ENCODE assay signal across 1 cellular context in genomic region chr3:178048768-178049167, GRCh38.
TF ChIP-seq lines count a peak whose summit lies in the region.

No MANE protein-coding gene starts in this region.

TF ChIP-seq in K562, 482 proteins besides CTCF, POLR2A, EP300 and RAD21 (continued from another document and continues in another):
- TF ChIP-seq, protein P1, sequence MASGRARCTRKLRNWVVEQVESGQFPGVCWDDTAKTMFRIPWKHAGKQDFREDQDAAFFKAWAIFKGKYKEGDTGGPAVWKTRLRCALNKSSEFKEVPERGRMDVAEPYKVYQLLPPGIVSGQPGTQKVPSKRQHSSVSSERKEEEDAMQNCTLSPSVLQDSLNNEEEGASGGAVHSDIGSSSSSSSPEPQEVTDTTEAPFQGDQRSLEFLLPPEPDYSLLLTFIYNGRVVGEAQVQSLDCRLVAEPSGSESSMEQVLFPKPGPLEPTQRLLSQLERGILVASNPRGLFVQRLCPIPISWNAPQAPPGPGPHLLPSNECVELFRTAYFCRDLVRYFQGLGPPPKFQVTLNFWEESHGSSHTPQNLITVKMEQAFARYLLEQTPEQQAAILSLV (tag; IDR thresholded peaks at IDR 0.05): no peak
- TF ChIP-seq DEAF1 (CRISPR knock-in tag; IDR thresholded peaks at IDR 0.05): peak; percentile 35
- peak in 1 of 2 experiments; percentile 41; a peak in 1 of 4 replicates for TF ChIP-seq MAZ (CRISPR knock-in tag; conservative IDR thresholded peaks at IDR 0.05 in 1 of 2, IDR thresholded peaks at IDR 0.05 in 1 of 2)
- TF ChIP-seq ILF3 (IDR thresholded peaks at IDR 0.05; ENCODE audit: borderline replicate concordance): no peak
- TF ChIP-seq MIER1 (IDR thresholded peaks at IDR 0.05; ENCODE audit: low read depth): no peak
- no peak for TF ChIP-seq RBM15 (IDR thresholded peaks at IDR 0.05; ENCODE audit: insufficient read depth, low read length)
- peak; percentile 54; the same call in 1 of the 2 replicates for TF ChIP-seq RBFOX2 (IDR thresholded peaks at IDR 0.05; ENCODE audit: low read depth, low read length)
- no peak for TF ChIP-seq SPI1 (IDR thresholded peaks at IDR 0.05; ENCODE audit: borderline replicate concordance, low read depth, low read length)
- TF ChIP-seq ZFP30 (CRISPR knock-in tag; IDR thresholded peaks at IDR 0.05; ENCODE audit: borderline replicate concordance): no peak
- TF ChIP-seq RBBP5 (IDR thresholded peaks at IDR 0.05; ENCODE audit: borderline replicate concordance, insufficient read depth, low read length, poor library complexity, severe bottlenecking): no peak
- TF ChIP-seq, protein P2, sequence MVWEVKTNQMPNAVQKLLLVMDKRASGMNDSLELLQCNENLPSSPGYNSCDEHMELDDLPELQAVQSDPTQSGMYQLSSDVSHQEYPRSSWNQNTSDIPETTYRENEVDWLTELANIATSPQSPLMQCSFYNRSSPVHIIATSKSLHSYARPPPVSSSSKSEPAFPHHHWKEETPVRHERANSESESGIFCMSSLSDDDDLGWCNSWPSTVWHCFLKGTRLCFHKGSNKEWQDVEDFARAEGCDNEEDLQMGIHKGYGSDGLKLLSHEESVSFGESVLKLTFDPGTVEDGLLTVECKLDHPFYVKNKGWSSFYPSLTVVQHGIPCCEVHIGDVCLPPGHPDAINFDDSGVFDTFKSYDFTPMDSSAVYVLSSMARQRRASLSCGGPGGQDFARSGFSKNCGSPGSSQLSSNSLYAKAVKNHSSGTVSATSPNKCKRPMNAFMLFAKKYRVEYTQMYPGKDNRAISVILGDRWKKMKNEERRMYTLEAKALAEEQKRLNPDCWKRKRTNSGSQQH (CRISPR knock-in tag; IDR thresholded peaks at IDR 0.05): no peak
- no peak for TF ChIP-seq ZKSCAN8 (CRISPR knock-in tag; IDR thresholded peaks at IDR 0.05)
- TF ChIP-seq EP400 (IDR thresholded peaks at IDR 0.05): no peak
- TF ChIP-seq PHB2 (IDR thresholded peaks at IDR 0.05; ENCODE audit: low read depth): no peak
- peak; percentile 98 for TF ChIP-seq ATF7 (IDR thresholded peaks at IDR 0.05)
- TF ChIP-seq, protein P3, sequence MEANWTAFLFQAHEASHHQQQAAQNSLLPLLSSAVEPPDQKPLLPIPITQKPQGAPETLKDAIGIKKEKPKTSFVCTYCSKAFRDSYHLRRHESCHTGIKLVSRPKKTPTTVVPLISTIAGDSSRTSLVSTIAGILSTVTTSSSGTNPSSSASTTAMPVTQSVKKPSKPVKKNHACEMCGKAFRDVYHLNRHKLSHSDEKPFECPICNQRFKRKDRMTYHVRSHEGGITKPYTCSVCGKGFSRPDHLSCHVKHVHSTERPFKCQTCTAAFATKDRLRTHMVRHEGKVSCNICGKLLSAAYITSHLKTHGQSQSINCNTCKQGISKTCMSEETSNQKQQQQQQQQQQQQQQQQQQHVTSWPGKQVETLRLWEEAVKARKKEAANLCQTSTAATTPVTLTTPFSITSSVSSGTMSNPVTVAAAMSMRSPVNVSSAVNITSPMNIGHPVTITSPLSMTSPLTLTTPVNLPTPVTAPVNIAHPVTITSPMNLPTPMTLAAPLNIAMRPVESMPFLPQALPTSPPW (CRISPR knock-in tag; IDR thresholded peaks at IDR 0.05): 0 out of 2 replicates have a peak, but pooled peaks have one; percentile 21
- TF ChIP-seq DPF2 (IDR thresholded peaks at IDR 0.05): no peak
- no peak for TF ChIP-seq NR2F6 (CRISPR knock-in tag; IDR thresholded peaks at IDR 0.05)
- TF ChIP-seq SMAD4 (CRISPR knock-in tag; conservative IDR thresholded peaks at IDR 0.05): 0 out of 2 replicates have a peak, but pooled peaks have one; percentile 9
- TF ChIP-seq NR1H2 (CRISPR knock-in tag; IDR thresholded peaks at IDR 0.05): no peak
- no peak for TF ChIP-seq ID3 (CRISPR knock-in tag; IDR thresholded peaks at IDR 0.05)
- no peak for TF ChIP-seq ID3 (tag; IDR thresholded peaks at IDR 0.05)
- no peak for TF ChIP-seq GABPB2 (CRISPR knock-in tag; conservative IDR thresholded peaks at IDR 0.05)
- no peak for TF ChIP-seq ZNF146 (CRISPR knock-in tag; IDR thresholded peaks at IDR 0.05; ENCODE audit: unreplicated experiment)
- no peak for TF ChIP-seq RBM17 (IDR thresholded peaks at IDR 0.05; ENCODE audit: borderline replicate concordance, low read depth, low read length)
- TF ChIP-seq NFRKB (IDR thresholded peaks at IDR 0.05; ENCODE audit: low read depth): no peak
- TF ChIP-seq ELK1 (CRISPR knock-in tag; IDR thresholded peaks at IDR 0.05): no peak
- TF ChIP-seq NCOR1 (IDR thresholded peaks at IDR 0.05): no peak
- no peak for TF ChIP-seq GATA2 (CRISPR knock-in tag; IDR thresholded peaks at IDR 0.05)
- peak; percentile 66 for TF ChIP-seq CEBPG (CRISPR knock-in tag; IDR thresholded peaks at IDR 0.05)
- TF ChIP-seq CEBPG (tag; conservative IDR thresholded peaks at IDR 0.05 in 1 of 2, IDR thresholded peaks at IDR 0.05 in 1 of 2): peak; percentile 27 to 90; a peak in 3 of 4 replicates
- TF ChIP-seq ZNF197 (CRISPR knock-in tag; IDR thresholded peaks at IDR 0.05; ENCODE audit: low read depth): 0 out of 2 replicates have a peak, but pooled peaks have one; percentile 50
- TF ChIP-seq, protein P4, sequence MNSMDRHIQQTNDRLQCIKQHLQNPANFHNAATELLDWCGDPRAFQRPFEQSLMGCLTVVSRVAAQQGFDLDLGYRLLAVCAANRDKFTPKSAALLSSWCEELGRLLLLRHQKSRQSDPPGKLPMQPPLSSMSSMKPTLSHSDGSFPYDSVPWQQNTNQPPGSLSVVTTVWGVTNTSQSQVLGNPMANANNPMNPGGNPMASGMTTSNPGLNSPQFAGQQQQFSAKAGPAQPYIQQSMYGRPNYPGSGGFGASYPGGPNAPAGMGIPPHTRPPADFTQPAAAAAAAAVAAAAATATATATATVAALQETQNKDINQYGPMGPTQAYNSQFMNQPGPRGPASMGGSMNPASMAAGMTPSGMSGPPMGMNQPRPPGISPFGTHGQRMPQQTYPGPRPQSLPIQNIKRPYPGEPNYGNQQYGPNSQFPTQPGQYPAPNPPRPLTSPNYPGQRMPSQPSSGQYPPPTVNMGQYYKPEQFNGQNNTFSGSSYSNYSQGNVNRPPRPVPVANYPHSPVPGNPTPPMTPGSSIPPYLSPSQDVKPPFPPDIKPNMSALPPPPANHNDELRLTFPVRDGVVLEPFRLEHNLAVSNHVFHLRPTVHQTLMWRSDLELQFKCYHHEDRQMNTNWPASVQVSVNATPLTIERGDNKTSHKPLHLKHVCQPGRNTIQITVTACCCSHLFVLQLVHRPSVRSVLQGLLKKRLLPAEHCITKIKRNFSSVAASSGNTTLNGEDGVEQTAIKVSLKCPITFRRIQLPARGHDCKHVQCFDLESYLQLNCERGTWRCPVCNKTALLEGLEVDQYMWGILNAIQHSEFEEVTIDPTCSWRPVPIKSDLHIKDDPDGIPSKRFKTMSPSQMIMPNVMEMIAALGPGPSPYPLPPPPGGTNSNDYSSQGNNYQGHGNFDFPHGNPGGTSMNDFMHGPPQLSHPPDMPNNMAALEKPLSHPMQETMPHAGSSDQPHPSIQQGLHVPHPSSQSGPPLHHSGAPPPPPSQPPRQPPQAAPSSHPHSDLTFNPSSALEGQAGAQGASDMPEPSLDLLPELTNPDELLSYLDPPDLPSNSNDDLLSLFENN (IDR thresholded peaks at IDR 0.05; ENCODE audit: low read depth in 2 of 2, low read length in 2 of 2): no peak
- TF ChIP-seq PTBP1 (IDR thresholded peaks at IDR 0.05; ENCODE audit: low read depth, low read length): no peak
- peak; percentile 31; the same call in 1 of the 2 replicates for TF ChIP-seq ZNF24 (IDR thresholded peaks at IDR 0.05)
- no peak for TF ChIP-seq POLR2AphosphoS2 (IDR thresholded peaks at IDR 0.05; ENCODE audit: low read length)
- TF ChIP-seq, protein P5, sequence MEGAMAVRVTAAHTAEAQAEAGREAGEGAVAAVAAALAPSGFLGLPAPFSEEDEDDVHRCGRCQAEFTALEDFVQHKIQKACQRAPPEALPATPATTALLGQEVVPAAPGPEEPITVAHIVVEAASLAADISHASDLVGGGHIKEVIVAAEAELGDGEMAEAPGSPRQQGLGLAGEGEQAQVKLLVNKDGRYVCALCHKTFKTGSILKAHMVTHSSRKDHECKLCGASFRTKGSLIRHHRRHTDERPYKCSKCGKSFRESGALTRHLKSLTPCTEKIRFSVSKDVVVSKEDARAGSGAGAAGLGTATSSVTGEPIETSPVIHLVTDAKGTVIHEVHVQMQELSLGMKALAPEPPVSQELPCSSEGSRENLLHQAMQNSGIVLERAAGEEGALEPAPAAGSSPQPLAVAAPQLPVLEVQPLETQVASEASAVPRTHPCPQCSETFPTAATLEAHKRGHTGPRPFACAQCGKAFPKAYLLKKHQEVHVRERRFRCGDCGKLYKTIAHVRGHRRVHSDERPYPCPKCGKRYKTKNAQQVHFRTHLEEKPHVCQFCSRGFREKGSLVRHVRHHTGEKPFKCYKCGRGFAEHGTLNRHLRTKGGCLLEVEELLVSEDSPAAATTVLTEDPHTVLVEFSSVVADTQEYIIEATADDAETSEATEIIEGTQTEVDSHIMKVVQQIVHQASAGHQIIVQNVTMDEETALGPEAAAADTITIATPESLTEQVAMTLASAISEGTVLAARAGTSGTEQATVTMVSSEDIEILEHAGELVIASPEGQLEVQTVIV (CRISPR knock-in tag; IDR thresholded peaks at IDR 0.05; ENCODE audit: borderline replicate concordance): no peak
- no peak for TF ChIP-seq DNMT1 (IDR thresholded peaks at IDR 0.05)
- TF ChIP-seq CSDE1 (IDR thresholded peaks at IDR 0.05): no peak
- peak; percentile 17; the same call in 1 of the 2 replicates for TF ChIP-seq GABPA (tag; conservative IDR thresholded peaks at IDR 0.05; ENCODE audit: low read depth)
- TF ChIP-seq, protein P6, sequence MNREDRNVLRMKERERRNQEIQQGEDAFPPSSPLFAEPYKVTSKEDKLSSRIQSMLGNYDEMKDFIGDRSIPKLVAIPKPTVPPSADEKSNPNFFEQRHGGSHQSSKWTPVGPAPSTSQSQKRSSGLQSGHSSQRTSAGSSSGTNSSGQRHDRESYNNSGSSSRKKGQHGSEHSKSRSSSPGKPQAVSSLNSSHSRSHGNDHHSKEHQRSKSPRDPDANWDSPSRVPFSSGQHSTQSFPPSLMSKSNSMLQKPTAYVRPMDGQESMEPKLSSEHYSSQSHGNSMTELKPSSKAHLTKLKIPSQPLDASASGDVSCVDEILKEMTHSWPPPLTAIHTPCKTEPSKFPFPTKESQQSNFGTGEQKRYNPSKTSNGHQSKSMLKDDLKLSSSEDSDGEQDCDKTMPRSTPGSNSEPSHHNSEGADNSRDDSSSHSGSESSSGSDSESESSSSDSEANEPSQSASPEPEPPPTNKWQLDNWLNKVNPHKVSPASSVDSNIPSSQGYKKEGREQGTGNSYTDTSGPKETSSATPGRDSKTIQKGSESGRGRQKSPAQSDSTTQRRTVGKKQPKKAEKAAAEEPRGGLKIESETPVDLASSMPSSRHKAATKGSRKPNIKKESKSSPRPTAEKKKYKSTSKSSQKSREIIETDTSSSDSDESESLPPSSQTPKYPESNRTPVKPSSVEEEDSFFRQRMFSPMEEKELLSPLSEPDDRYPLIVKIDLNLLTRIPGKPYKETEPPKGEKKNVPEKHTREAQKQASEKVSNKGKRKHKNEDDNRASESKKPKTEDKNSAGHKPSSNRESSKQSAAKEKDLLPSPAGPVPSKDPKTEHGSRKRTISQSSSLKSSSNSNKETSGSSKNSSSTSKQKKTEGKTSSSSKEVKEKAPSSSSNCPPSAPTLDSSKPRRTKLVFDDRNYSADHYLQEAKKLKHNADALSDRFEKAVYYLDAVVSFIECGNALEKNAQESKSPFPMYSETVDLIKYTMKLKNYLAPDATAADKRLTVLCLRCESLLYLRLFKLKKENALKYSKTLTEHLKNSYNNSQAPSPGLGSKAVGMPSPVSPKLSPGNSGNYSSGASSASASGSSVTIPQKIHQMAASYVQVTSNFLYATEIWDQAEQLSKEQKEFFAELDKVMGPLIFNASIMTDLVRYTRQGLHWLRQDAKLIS (CRISPR knock-in tag; IDR thresholded peaks at IDR 0.05): no peak
- no peak for TF ChIP-seq U2AF1 (optimal IDR thresholded peaks at IDR 0.05; ENCODE audit: low read depth, low read length)
- no peak for TF ChIP-seq ZNF717 (CRISPR knock-in tag; IDR thresholded peaks at IDR 0.05)
- TF ChIP-seq ZNF239 (CRISPR knock-in tag; IDR thresholded peaks at IDR 0.05): peak; percentile 7; the same call in 1 of the 2 replicates
- no peak for TF ChIP-seq MITF (IDR thresholded peaks at IDR 0.05)
- 0 out of 2 replicates have a peak, but pooled peaks have one; percentile 13 for TF ChIP-seq CXXC5 (CRISPR knock-in tag; IDR thresholded peaks at IDR 0.05)
- TF ChIP-seq RFX5 (IDR thresholded peaks at IDR 0.05; ENCODE audit: low read depth, low read length): no peak
- TF ChIP-seq SOX6 (IDR thresholded peaks at IDR 0.05): no peak; the same call in 1 of the 2 replicates
- TF ChIP-seq MAFF (IDR thresholded peaks at IDR 0.05; ENCODE audit: low read length): no peak
- TF ChIP-seq BDP1 (IDR thresholded peaks at IDR 0.05; ENCODE audit: insufficient read depth, insufficient read length): no peak
